In genomic region chr15:100349321-100349695, GRCh38 we compare ENCODE assay signal across 8 cellular contexts. TPM values are rescaled to one million over a fixed set of nuclear protein-coding genes. Genes with fewer than 3 reads are reported as not detected.
DNase-seq lines count a peak whose midpoint lies in the region; ATAC-seq and TF ChIP-seq lines count a peak whose summit lies in the region.

No MANE protein-coding gene starts in this region.

- H3K9me3 ChIP-seq in DND-41 (ENCODE audit: insufficient read depth, low read length, severe bottlenecking): no peaks in the 10 kb centered on the region
- H3K9me3 ChIP-seq in RWPE2 (ENCODE audit: severe bottlenecking): no peaks in the 10 kb centered on the region
- H3K9me3 ChIP-seq in psoas muscle: no peaks in the 10 kb centered on the region

- H3K4me2 ChIP-seq in DND-41 (ENCODE audit: insufficient read depth, low read length): peak overlapping the region; percentile 66

- TF ChIP-seq CTCF in DND-41 (IDR thresholded peaks at IDR 0.05; ENCODE audit: borderline replicate concordance, extremely low read depth, low read length, poor library complexity, severe bottlenecking) (no peak), RWPE2 (IDR thresholded peaks at IDR 0.05; ENCODE audit: poor library complexity, severe bottlenecking) (no peak), fibroblast of villous mesenchyme (IDR thresholded peaks at IDR 0.05; ENCODE audit: insufficient read depth, low read depth, low read length) (no peak), psoas muscle (IDR thresholded peaks at IDR 0.05) (no peak)

- DNase-seq in DND-41 (no peak), RWPE2 (ENCODE audit: low spot score) (no peak), fibroblast of villous mesenchyme (ENCODE audit: low read depth) (no peak), psoas muscle (no peak), cortex of kidney (lab: John Stamatoyannopoulos, UW) (no peak)
- no peak for DNase-seq in stimulated activated CD8-positive, alpha-beta memory T cell treated with anti-CD3 and anti-CD28 coated beads, Interleukin-4, amount 100 ng/mL, for 48 hours

- H3K27me3 ChIP-seq in DND-41 (ENCODE audit: insufficient read depth, low read length, poor library complexity) (no peaks in the 10 kb centered on the region), RWPE2 (ENCODE audit: insufficient read depth, poor library complexity, severe bottlenecking) (no peaks in the 10 kb centered on the region), psoas muscle (ENCODE audit: insufficient read depth in 3 of 3, low read length in 2 of 3) (no peaks in the 10 kb centered on the region)

- peak overlapping the region in 1 of 2 experiments; percentile 61; a peak in 2 of 4 replicates for H3K4me3 ChIP-seq in DND-41 (ENCODE audit: low read depth in 1 of 2, low read length in 2 of 2)
- H3K4me3 ChIP-seq in RWPE2 (ENCODE audit: severe bottlenecking): peak overlapping the region; percentile 42
- peak overlapping the region; percentile 73 for H3K4me3 ChIP-seq in fibroblast of villous mesenchyme (ENCODE audit: low read depth, low read length)
- peak overlapping the region; percentile 79 for H3K4me3 ChIP-seq in psoas muscle

- H3K79me2 ChIP-seq in DND-41 (ENCODE audit: insufficient read depth, low read length): no peaks in the 10 kb centered on the region

- peak overlapping the region; percentile 92 for H2AFZ ChIP-seq in DND-41 (ENCODE audit: low read depth, low read length)

- H3K4me1 ChIP-seq in DND-41 (ENCODE audit: insufficient read depth, low read length) (peaks cover 15% of the 10 kb centered on the region), RWPE2 (ENCODE audit: insufficient read depth, poor library complexity, severe bottlenecking) (peaks cover 13% of the 10 kb centered on the region), psoas muscle (no peaks in the 10 kb centered on the region)

- whole genome bisulfite sequencing in psoas muscle, 3 donors: 48 to 55% (median 52%) methylated on average over 17 of the region's 17 CpGs

- H3K36me3 ChIP-seq in DND-41 (ENCODE audit: insufficient read depth, low read length) (no peaks in the 10 kb centered on the region), RWPE2 (ENCODE audit: low read depth) (no peaks in the 10 kb centered on the region), psoas muscle (ENCODE audit: insufficient read depth in 1 of 2, low read depth in 1 of 2) (no peaks in the 10 kb centered on the region)

- intact Hi-C loops in psoas muscle (cut with DNase I): loop anchor here (5.0 to 10.0 kb wide), 3 partner anchors 168 to 655 kb away; no protein-coding TSS in a partner anchor

- ATAC-seq in DND-41 (ENCODE audit: insufficient read depth, low read depth): no peak
- ATAC-seq in RWPE2 (ENCODE audit: low read depth): no peak
- peak in 1 of 4 donors; percentile 3 for ATAC-seq in psoas muscle
- ATAC-seq in GM19467 (IDR thresholded peaks at IDR 0.05; ENCODE audit: unreplicated experiment): no peak
- ATAC-seq in HG02763 (IDR thresholded peaks at IDR 0.05; ENCODE audit: unreplicated experiment): no peak

- peak overlapping the region; percentile 77; the same call in 1 of the 2 replicates for H3K9ac ChIP-seq in DND-41 (ENCODE audit: low read depth, low read length)

- no peaks in the 10 kb centered on the region for H4K20me1 ChIP-seq in DND-41 (ENCODE audit: insufficient read depth, low read length)

- H3K27ac ChIP-seq in DND-41 (ENCODE audit: low read length) (peak overlapping the region; percentile 5; the same call in 1 of the 2 replicates), RWPE2 (ENCODE audit: poor library complexity, severe bottlenecking) (peak overlapping the region; percentile 56), psoas muscle (peak overlapping the region; percentile 94)

RNA-seq across cellular contexts. Expression of gene ADAMTS17, which starts 7.5 kb away (rescaled TPM):
- under 0.01 and 0.32 TPM in 2 replicates for total RNA-seq in fibroblast of villous mesenchyme
- total RNA-seq in psoas muscle: 10 to 100 TPM in 3 of 4 donors, 1 to 10 TPM in 1; 4.4 to 93.0 (median 17.7) TPM
- 1 to 10 TPM; 5.7 to 7.2 (median 6.8) TPM for polyA plus RNA-seq in psoas muscle

Comparison
In these comparisons a context has a peak if more than half of its experiments do, and no peak if none do; other contexts are left out.
1. H3K27ac ChIP-seq: peak in every context shown above with its lines; median percentile 94 in psoas muscle; 56 in RWPE2; 5 in DND-41.